Comparison of ENCODE assay signal across 14 cellular contexts in the genomic region with DNA sequence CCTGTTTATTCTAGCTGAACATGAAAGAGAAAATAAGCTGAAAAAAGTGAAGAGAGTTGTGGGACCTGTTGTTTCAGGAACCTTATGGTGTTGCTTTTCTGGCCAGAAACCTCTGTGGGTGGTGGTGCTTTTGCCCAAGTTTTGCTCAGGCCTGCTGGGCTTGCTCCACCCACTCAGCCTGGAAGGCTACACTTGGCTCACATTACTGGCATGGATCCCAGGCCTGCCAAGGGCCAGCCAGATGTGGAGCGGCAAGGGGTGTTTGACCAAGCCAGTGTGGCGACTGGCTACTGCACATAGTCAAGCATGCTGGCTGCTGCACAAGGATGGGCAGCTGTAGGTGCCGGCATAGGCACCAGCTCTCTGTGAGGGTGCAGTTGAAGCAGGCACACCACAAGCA.
DNase-seq lines count a peak whose midpoint lies in the region; ATAC-seq and TF ChIP-seq lines count a peak whose summit lies in the region.
"Had no signal": no experiment of that assay in that cellular context is flagged by ENCODE, and none has a peak within 500 bp of the region (broad histone marks: within the 10 kb centered on the region; RNA-seq: fewer than 3 reads in every experiment).

No MANE protein-coding gene starts in this region.

- no peaks in the 10 kb centered on the region for H3K4me1 Mint-ChIP-seq in activated T-cell treated with anti-CD3 and anti-CD28 coated beads, Interleukin-2, amount 50 U/mL, for 72 hours (ENCODE audit: low read depth)

- H3K27ac Mint-ChIP-seq in activated T-cell treated with anti-CD3 and anti-CD28 coated beads, Interleukin-2, amount 50 U/mL, for 72 hours, result no peak overlapping the region
- H3K27ac Mint-ChIP-seq: activated CD8-positive, alpha-beta T cell treated with anti-CD3 and anti-CD28 coated beads, Interleukin-2, amount 10 ng/mL, durations not matched to agents 7 days and 5 days had no signal

- peaks cover 0 to 12% of the 10 kb centered on the region in 2 donors for H3K9me3 Mint-ChIP-seq in activated T-cell treated with anti-CD3 and anti-CD28 coated beads, Interleukin-2, amount 50 U/mL, for 72 hours

- ATAC-seq in activated T-cell treated with anti-CD3 and anti-CD28 coated beads, Interleukin-2, amount 50 U/mL, for 72 hours (replicated peaks in 1 of 2), result no peak
- no peak for ATAC-seq in HG03039 (IDR thresholded peaks at IDR 0.05; ENCODE audit: unreplicated experiment)
- ATAC-seq: activated CD8-positive, alpha-beta T cell treated with anti-CD3 and anti-CD28 coated beads, Interleukin-2, amount 10 ng/mL, durations not matched to agents 7 days and 5 days; stimulated activated naive CD8-positive, alpha-beta T cell treated with anti-CD3 and anti-CD28 coated beads, Interleukin-15, Interleukin-2, amounts not matched to agents 100 U/mL and 50 U/mL, for 24 hours had no signal

- no peak overlapping the region for H3K4me3 Mint-ChIP-seq in activated T-cell treated with anti-CD3 and anti-CD28 coated beads, Interleukin-2, amount 50 U/mL, for 72 hours
- H3K4me3 Mint-ChIP-seq: activated CD8-positive, alpha-beta T cell treated with anti-CD3 and anti-CD28 coated beads, Interleukin-2, amount 10 ng/mL, durations not matched to agents 7 days and 5 days had no signal

- H3K36me3 Mint-ChIP-seq in activated T-cell treated with anti-CD3 and anti-CD28 coated beads, Interleukin-2, amount 50 U/mL, for 72 hours (ENCODE audit: insufficient read depth in 2 of 2), result peaks cover 0 to 9% of the 10 kb centered on the region in 2 donors

- in situ Hi-C loops in GM13976 (cut with MboI; ENCODE audit: low sequenced_read_pairs, unreplicated experiment), result no loop called here

- TF ChIP-seq CTCF in choroid plexus epithelial cell (conservative IDR thresholded peaks at IDR 0.05; ENCODE audit: low read depth, low read length) (no peak), GM13976 (IDR thresholded peaks at IDR 0.05; ENCODE audit: borderline replicate concordance, control extremely low read depth, extremely low read depth, insufficient read depth, missing control alignments) (no peak)

- DNase-seq in Ammon's horn (ENCODE audit: low spot score), result peak; percentile 33
- peak in 54 of 76 experiments; percentile 0 to 71 (median 6) for DNase-seq in HUDEP-2 (lab: John Stamatoyannopoulos, UW; ENCODE audit: unreplicated experiment in 76 of 76)
- peak; percentile 56 for DNase-seq in choroid plexus epithelial cell (ENCODE audit: low read depth)
- DNase-seq in medulla oblongata (ENCODE audit: extremely low spot score), result peak; percentile 4
- no peak for DNase-seq in NCI-H748 (lab: John Stamatoyannopoulos, UW; ENCODE audit: unreplicated experiment)
- no peak for DNase-seq in activated T-cell treated with anti-CD3 and anti-CD28 coated beads, Interleukin-2, amount 50 U/mL, for 72 hours
- no peak for DNase-seq in GM13976 (ENCODE audit: low spot score)
- DNase-seq: activated CD8-positive, alpha-beta T cell treated with anti-CD3 and anti-CD28 coated beads, Interleukin-2, amount 10 ng/mL, durations not matched to agents 7 days and 5 days; KBM-7; kidney glomerular epithelial cell; NCI-H748 treated with DMSO at 0.1 percent for 48 hours; stimulated activated naive CD8-positive, alpha-beta T cell treated with anti-CD3 and anti-CD28 coated beads, Interleukin-15, Interleukin-2, amounts not matched to agents 100 U/mL and 50 U/mL, for 24 hours had no signal

- H3K27me3 Mint-ChIP-seq in activated T-cell treated with anti-CD3 and anti-CD28 coated beads, Interleukin-2, amount 50 U/mL, for 72 hours (ENCODE audit: low read depth), result no peaks in the 10 kb centered on the region

- H3K4me3 ChIP-seq in choroid plexus epithelial cell (ENCODE audit: low read depth, low read length), result no peak overlapping the region
- H3K4me3 ChIP-seq: Peyer's patch had no signal

Comparison
In these comparisons a context has a peak if more than half of its experiments do, and no peak if none do; other contexts are left out.
1. DNase-seq: peak in Ammon's horn (single experiment), HUDEP-2 (54 of 76), choroid plexus epithelial cell (single experiment) and medulla oblongata (single experiment); none in NCI-H748 (single experiment), activated T-cell treated with anti-CD3 and anti-CD28 coated beads, Interleukin-2, amount 50 U/mL, for 72 hours (0 of 2) and GM13976 (single experiment).